Comparison of ENCODE assay signal across 8 cellular contexts in genomic region chr5:150448960-150449490, GRCh38. TPM values are rescaled to one million over a fixed set of nuclear protein-coding genes. Genes with fewer than 3 reads are reported as not detected.
DNase-seq lines count a peak whose midpoint lies in the region; ATAC-seq, FAIRE-seq and TF ChIP-seq lines count a peak whose summit lies in the region.

No MANE protein-coding gene starts in this region.

- peaks cover 40% of the 10 kb centered on the region for H3K79me2 ChIP-seq in K562 (ENCODE audit: control insufficient read depth, insufficient read depth, low read length)

- 0% methylated on average over 30 of the region's 30 CpGs for WGBS in K562 (ENCODE audit: insufficient coverage, low coverage, missing lambda C conversion rate)
- WGBS in thyroid gland, 2 donors = 0% methylated on average over 30 of the region's 30 CpGs

- peaks cover 55% of the 10 kb centered on the region for H3K36me3 ChIP-seq in K562 (ENCODE audit: control insufficient read depth, insufficient read depth, low read length)
- H3K36me3 ChIP-seq in left lung = peaks cover 0 to 40% of the 10 kb centered on the region in 2 donors
- H3K36me3 ChIP-seq in thyroid gland = peaks cover 33 to 35% of the 10 kb centered on the region in 2 donors

- BruUV-seq in K562 (replicated peaks; lab: Mats Ljungman, UMichigan) = TSS peak; percentile 64

- ATAC-seq in HG03571 (IDR thresholded peaks at IDR 0.05; ENCODE audit: unreplicated experiment) (peak; percentile 22), K562 (peak; percentile 73), left lung (peak; percentile 23), HG02571 (IDR thresholded peaks at IDR 0.05; ENCODE audit: unreplicated experiment) (no peak)

- no peak for TF ChIP-seq POLR2A in K562 (conservative IDR thresholded peaks at IDR 0.05)
- TF ChIP-seq POLR2A in thyroid gland (IDR thresholded peaks at IDR 0.05) = no peak

- peaks cover 31% of the 10 kb centered on the region for H4K20me1 ChIP-seq in K562 (replicated peaks; ENCODE audit: control insufficient read depth, insufficient read depth, low read length)

- no peaks in the 10 kb centered on the region for H3K9me3 ChIP-seq in K562 (replicated peaks; ENCODE audit: control insufficient read depth, insufficient read depth, low read depth, low read length)
- H3K9me3 ChIP-seq in left lung = no peaks in the 10 kb centered on the region
- H3K9me3 ChIP-seq in thyroid gland = no peaks in the 10 kb centered on the region

- intact Hi-C loops in K562 (cut with micrococcal nuclease) (no loop called here), left lung (cut with DNase I) (no loop called here), thyroid gland (cut with DNase I) (no loop called here)

- no peak for FAIRE-seq in K562 (lab: Jason Lieb, UNC)

- peak overlapping the region; percentile 97 to 98 for H3K9ac ChIP-seq in K562 (ENCODE audit: insufficient read depth in 1 of 2, low read depth in 2 of 2, low read length in 2 of 2)

- in situ Hi-C loops in K562 (cut with MboI) = no loop called here

- peak overlapping the region; percentile 95 for H3K4me2 ChIP-seq in K562 (ENCODE audit: insufficient read depth, low read length)

- H3K27me3 ChIP-seq in K562 (ENCODE audit: control insufficient read depth in 2 of 2, insufficient read depth in 2 of 2, low read length in 2 of 2) (no peaks in the 10 kb centered on the region), left lung (no peaks in the 10 kb centered on the region), thyroid gland (no peaks in the 10 kb centered on the region)

- peak overlapping the region; percentile 92 for H3K4me3 ChIP-seq in AG09309 (ENCODE audit: control insufficient read depth, low read depth, low read length)
- peak overlapping the region; percentile 87 for H3K4me3 ChIP-seq in K562
- peak overlapping the region; percentile 72 to 81 for H3K4me3 ChIP-seq in left lung
- H3K4me3 ChIP-seq in thyroid gland (replicated peaks in 1 of 3) = peak overlapping the region; percentile 43 to 69 (median 49)

- CTCF ChIA-PET in K562 (lab: Yijun Ruan, JAX; ENCODE audit: low intra/inter-chr PET ratio) = interaction anchor here (0.6 to 1.7 kb wide), 2 partner anchors 52 to 96 kb away, joined by 4 to 5 read pairs; no protein-coding TSS in a partner anchor

- no peak for TF ChIP-seq RAD21 in K562 (CRISPR knock-in tag; conservative IDR thresholded peaks at IDR 0.05 in 1 of 2, IDR thresholded peaks at IDR 0.05 in 1 of 2)

- no peak for TF ChIP-seq CTCF in AG09309 (IDR thresholded peaks at IDR 0.05; ENCODE audit: control insufficient read depth, insufficient read depth, low read depth, low read length, missing control alignments)
- no peak for TF ChIP-seq CTCF in K562 (IDR thresholded peaks at IDR 0.05 in 2 of 3, conservative IDR thresholded peaks at IDR 0.05 in 1 of 3; ENCODE audit: insufficient read depth in 2 of 3, low read depth in 1 of 3, low read length in 3 of 3)
- no peak for TF ChIP-seq CTCF in left lung (IDR thresholded peaks at IDR 0.05)
- no peak for TF ChIP-seq CTCF in thyroid gland (IDR thresholded peaks at IDR 0.05)

- H2AFZ ChIP-seq in K562 (ENCODE audit: low read depth, low read length) = peak overlapping the region; percentile 100

- DNase-seq in AG09309 (ENCODE audit: low read depth) (no peak), K562 (ENCODE audit: extremely low read depth in 1 of 4, low spot score in 3 of 4) (peak in 2 of 4 experiments; percentile 31 to 33), left lung (no peak), thyroid gland (no peak), GM19240 (ENCODE audit: insufficient read length, low spot score) (no peak), SKM-1 treated with dmso at 0.1 percent for 144 hours (lab: John Stamatoyannopoulos, UW; ENCODE audit: unreplicated experiment) (no peak)

- POLR2A ChIA-PET in K562 (lab: Yijun Ruan, JAX) = interaction anchor here (0.5 to 1.5 kb wide), 15 partner anchors 8 to 760 kb away, joined by 3 to 8 read pairs (median 3); partner anchors contain the start of gene SMIM3

- no peak for TF ChIP-seq EP300 in K562 (IDR thresholded peaks at IDR 0.05; ENCODE audit: low read length)

- H3K27ac ChIP-seq in K562 (ENCODE audit: extremely low read depth, low read depth, low read length) = peak overlapping the region; percentile 100
- peak overlapping the region; percentile 94 to 99 for H3K27ac ChIP-seq in left lung
- H3K27ac ChIP-seq in thyroid gland = peak overlapping the region; percentile 95 to 99 (median 96)

- H3K4me1 ChIP-seq in K562 (replicated peaks in 1 of 2; ENCODE audit: control insufficient read depth in 2 of 2, insufficient read depth in 2 of 2, low read length in 2 of 2) = peaks cover 8 to 11% of the 10 kb centered on the region in 2 experiments; a peak in 4 of 5 replicates
- H3K4me1 ChIP-seq in left lung = peaks cover 14 to 47% of the 10 kb centered on the region in 2 donors
- peaks cover 9 to 13% of the 10 kb centered on the region in 2 donors for H3K4me1 ChIP-seq in thyroid gland

- H3K9me1 ChIP-seq in K562 (ENCODE audit: control insufficient read depth, insufficient read depth, low read length) = no peaks in the 10 kb centered on the region

RNA-seq across cellular contexts. Expression of gene RPS14, which starts 0.5 kb away (rescaled TPM):
- 265 and 394 TPM in 2 replicates for total RNA-seq in K562 (2011; cell fraction: chromatin; rRNA removed; ENCODE audit: low replicate concordance)
- 818 and 919 TPM in 2 replicates for total RNA-seq in K562 (2011; cell fraction: nucleolus; rRNA removed)
- total RNA-seq in K562 (2011; cell fraction: nucleoplasm; rRNA removed) = 1,009 and 1,942 TPM in 2 replicates
- total RNA-seq in K562 (2014; rRNA removed) = 3,004 and 3,238 TPM in 2 replicates
- total RNA-seq in K562 (2014; rRNA removed; fragmentation: Illumina TruSeq; extraction: Trizol) = 3,003 and 3,017 TPM in 2 replicates
- total RNA-seq in K562 (2015; rRNA removed; fragmentation: Illumina TruSeq; extraction: Trizol) = 2,679 and 2,873 TPM in 2 replicates
- 3,285 and 3,523 TPM in 2 replicates for total RNA-seq in K562 (2021)
- 5,983 and 6,751 TPM in 2 replicates for polyA plus RNA-seq in K562 (2011; rRNA removed)
- 5,490 and 8,746 TPM in 2 replicates for polyA plus RNA-seq in K562 (2011; cell fraction: cytosol; rRNA removed)
- polyA plus RNA-seq in K562 (2011; cell fraction: nucleus; rRNA removed) = 1,361 and 2,299 TPM in 2 replicates
- polyA plus RNA-seq in K562 (2012) = 4,665 and 5,719 TPM in 2 replicates
- polyA plus RNA-seq in K562 (2014; fragmentation: Illumina TruSeq; extraction: Trizol) = 3,907 and 4,185 TPM in 2 replicates
- 1,000 to 10,000 TPM; 1,824 to 2,512 TPM for polyA plus RNA-seq in K562 (2014; fragmentation: Nextera tagmentation; extraction: Ambion mirVana)
- 4,384 and 5,321 TPM in 2 replicates for polyA plus RNA-seq in K562 (2014; rRNA removed)
- 3,342 and 3,929 TPM in 2 replicates for polyA minus RNA-seq in K562 (2011; rRNA and poly(A)+ RNA removed)
- 682 and 753 TPM in 2 replicates for polyA minus RNA-seq in K562 (2011; cell fraction: cytosol; rRNA and poly(A)+ RNA removed)
- polyA minus RNA-seq in K562 (2011; cell fraction: nucleus; rRNA and poly(A)+ RNA removed) = 162 and 371 TPM in 2 replicates
- total RNA-seq in left lung = 1,000 to 10,000 TPM; 1,428 to 1,504 TPM
- total RNA-seq in thyroid gland = 1,000 to 10,000 TPM; 2,017 to 5,540 (median 2,786) TPM

RNA-seq across cellular contexts. Expression of gene CD74, which starts 36.3 kb away (rescaled TPM):
- not detected in 2 replicates for total RNA-seq in K562 (2011; cell fraction: chromatin; rRNA removed; ENCODE audit: low replicate concordance)
- not detected in 2 replicates for total RNA-seq in K562 (2011; cell fraction: nucleolus; rRNA removed)
- not detected in 2 replicates for total RNA-seq in K562 (2011; cell fraction: nucleoplasm; rRNA removed)
- total RNA-seq in K562 (2014; rRNA removed) (1.00 and 1.1 TPM in 2 replicates), K562 (2014; rRNA removed; fragmentation: Illumina TruSeq; extraction: Trizol) (0.18 TPM in 1 of 2 replicates, not detected in the other), K562 (2015; rRNA removed; fragmentation: Illumina TruSeq; extraction: Trizol) (0.65 and 0.87 TPM in 2 replicates), K562 (2021) (4.8 and 6.0 TPM in 2 replicates), left lung (1,000 to 10,000 TPM; 1,866 to 2,212 TPM), thyroid gland (100 to 1,000 TPM; 287 to 675 (median 493) TPM)
- polyA plus RNA-seq in K562 (2011; rRNA removed) (0.07 and 0.22 TPM in 2 replicates), K562 (2014; fragmentation: Illumina TruSeq; extraction: Trizol) (0.40 and 1.1 TPM in 2 replicates), K562 (2014; fragmentation: Nextera tagmentation; extraction: Ambion mirVana) (under 1 TPM; 0.21 to 0.24 TPM), K562 (2014; rRNA removed) (0.32 and 1.9 TPM in 2 replicates)
- polyA plus RNA-seq in K562 (2011; cell fraction: cytosol; rRNA removed) = 0.22 and 0.27 TPM in 2 replicates
- 0.23 TPM in 1 of 2 replicates, not detected in the other for polyA plus RNA-seq in K562 (2011; cell fraction: nucleus; rRNA removed)
- polyA plus RNA-seq in K562 (2012) = 0.82 and 2.1 TPM in 2 replicates
- 0.18 TPM in 1 of 2 replicates, not detected in the other for polyA minus RNA-seq in K562 (2011; rRNA and poly(A)+ RNA removed)
- polyA minus RNA-seq in K562 (2011; cell fraction: cytosol; rRNA and poly(A)+ RNA removed) = 1.5 TPM in 1 of 2 replicates, not detected in the other
- polyA minus RNA-seq in K562 (2011; cell fraction: nucleus; rRNA and poly(A)+ RNA removed) = not detected in 2 replicates

RNA-seq across cellular contexts. Expression of gene NDST1, which starts 58.9 kb away (rescaled TPM):
- total RNA-seq in K562 (2011; cell fraction: chromatin; rRNA removed; ENCODE audit: low replicate concordance) = 39.5 and 84.3 TPM in 2 replicates
- 40.4 and 42.6 TPM in 2 replicates for total RNA-seq in K562 (2011; cell fraction: nucleolus; rRNA removed)
- total RNA-seq in K562 (2011; cell fraction: nucleoplasm; rRNA removed) = 43.0 and 46.6 TPM in 2 replicates
- total RNA-seq in K562 (2014; rRNA removed) (14.0 and 15.3 TPM in 2 replicates), K562 (2014; rRNA removed; fragmentation: Illumina TruSeq; extraction: Trizol) (7.4 and 8.7 TPM in 2 replicates), K562 (2015; rRNA removed; fragmentation: Illumina TruSeq; extraction: Trizol) (9.9 and 11.5 TPM in 2 replicates), K562 (2021) (43.2 and 47.9 TPM in 2 replicates), left lung (100 to 1,000 TPM in 1 of 2 donors, 10 to 100 TPM in 1; 89.3 to 100 TPM), thyroid gland (100 to 1,000 TPM in 2 of 4 donors, 10 to 100 TPM in 2; 84.9 to 171 (median 113) TPM)
- polyA plus RNA-seq in K562 (2011; rRNA removed) (9.7 and 17.1 TPM in 2 replicates), K562 (2014; fragmentation: Illumina TruSeq; extraction: Trizol) (18.4 and 19.9 TPM in 2 replicates), K562 (2014; fragmentation: Nextera tagmentation; extraction: Ambion mirVana) (under 1 TPM; 0.38 to 0.39 TPM), K562 (2014; rRNA removed) (12.0 and 14.1 TPM in 2 replicates)
- 13.1 and 18.3 TPM in 2 replicates for polyA plus RNA-seq in K562 (2011; cell fraction: cytosol; rRNA removed)
- 28.2 and 31.3 TPM in 2 replicates for polyA plus RNA-seq in K562 (2011; cell fraction: nucleus; rRNA removed)
- 14.9 and 22.7 TPM in 2 replicates for polyA plus RNA-seq in K562 (2012)
- 14.5 and 17.3 TPM in 2 replicates for polyA minus RNA-seq in K562 (2011; rRNA and poly(A)+ RNA removed)
- 19.3 and 27.4 TPM in 2 replicates for polyA minus RNA-seq in K562 (2011; cell fraction: cytosol; rRNA and poly(A)+ RNA removed)
- 12.3 and 21.3 TPM in 2 replicates for polyA minus RNA-seq in K562 (2011; cell fraction: nucleus; rRNA and poly(A)+ RNA removed)

Comparison
In these comparisons a context has a peak if more than half of its experiments do, and no peak if none do; other contexts are left out.
1. RNA of gene CD74, which starts 36.3 kb away (total RNA-seq): 1,866 to 2,212 TPM in left lung and 287 to 675 TPM in thyroid gland; 0.18 to 6.0 TPM in K562; every median in the first group is over 10 times any median in the second.
2. Peak in every context shown above with its lines, with median percentiles within 50 percentile points of each other: H3K4me3 ChIP-seq and H3K27ac ChIP-seq.